In the genomic region with DNA sequence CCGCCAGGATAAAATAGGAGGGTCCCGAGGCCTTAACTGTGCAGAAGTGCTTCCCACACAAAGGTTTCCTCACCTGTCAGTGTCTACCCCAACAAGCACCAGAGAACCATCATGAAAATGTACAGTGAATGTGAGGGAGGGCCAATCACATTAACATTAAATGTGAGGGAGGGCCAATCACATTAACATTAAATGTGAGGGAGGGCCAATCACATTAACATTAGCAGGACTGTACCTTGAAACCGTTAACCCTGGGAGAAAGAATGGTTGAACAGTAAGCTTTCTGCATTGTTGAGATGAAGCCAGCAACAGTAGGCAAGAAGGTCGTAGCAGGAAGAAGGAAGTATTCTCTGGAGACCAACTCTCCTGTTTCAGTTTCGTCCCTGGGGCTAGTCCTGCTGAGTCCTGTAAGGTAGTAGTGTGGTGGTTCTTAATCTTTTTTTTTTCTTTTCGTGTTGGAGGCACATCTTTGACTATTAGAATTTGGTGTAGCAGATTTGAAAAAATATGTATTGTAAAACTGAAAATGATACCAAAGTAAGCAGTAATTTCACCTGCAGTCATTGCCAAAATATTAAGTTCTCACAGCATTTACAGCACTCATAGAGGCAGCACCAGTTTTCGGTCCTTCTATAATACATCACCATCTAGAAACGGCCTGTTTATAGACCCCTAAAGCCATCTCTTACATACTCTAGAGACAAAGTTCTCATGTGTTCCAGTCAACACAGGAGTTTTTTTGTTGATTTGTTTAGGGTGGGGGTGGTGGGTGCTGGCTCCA, we compare ENCODE assay signal across 8 cellular contexts.
DNase-seq lines count a peak whose midpoint lies in the region; ATAC-seq and TF ChIP-seq lines count a peak whose summit lies in the region.

No MANE protein-coding gene starts in this region.

- H3K27ac ChIP-seq in stomach (peak overlapping the region in 2 of 5 donors; percentile 41 to 52), ascending aorta (no peak overlapping the region)

- TF ChIP-seq POLR2A in stomach (IDR thresholded peaks at IDR 0.05), result no peak
- TF ChIP-seq POLR2A in erythroblast (IDR thresholded peaks at IDR 0.05; ENCODE audit: low read length), result no peak

- TF ChIP-seq CTCF in GM10248 (IDR thresholded peaks at IDR 0.05; ENCODE audit: control extremely low read depth, extremely low read depth, low read depth, missing control alignments) (no peak), stomach (IDR thresholded peaks at IDR 0.05) (no peak), ascending aorta (IDR thresholded peaks at IDR 0.05) (no peak)

- no peaks in the 10 kb centered on the region for H3K36me3 Mint-ChIP-seq in activated CD4-positive, alpha-beta memory T cell treated with anti-CD3 and anti-CD28 coated beads, Interleukin-2, amount 10 ng/mL, durations not matched to agents 7 days and 5 days (ENCODE audit: low read depth)

- POLR2A ChIA-PET in GM10248 (lab: Yijun Ruan, JAX), result no interaction called here
- POLR2A ChIA-PET in activated CD4-positive, alpha-beta memory T cell treated with anti-CD3 and anti-CD28 coated beads, Interleukin-2, amount 10 ng/mL, durations not matched to agents 7 days and 5 days (lab: Charles Lee), result no interaction called here

- CTCF ChIA-PET in GM10248 (lab: Yijun Ruan, JAX), result interaction anchor here (1.0 kb wide), 1 partner anchor 71 kb away, joined by 3 read pairs; no protein-coding TSS in a partner anchor
- CTCF ChIA-PET in activated CD4-positive, alpha-beta memory T cell treated with anti-CD3 and anti-CD28 coated beads, Interleukin-2, amount 10 ng/mL, durations not matched to agents 7 days and 5 days (lab: Charles Lee), result interaction anchor here (1.0 kb wide), 1 partner anchor 101 kb away, joined by 3 read pairs; no protein-coding TSS in a partner anchor

- H3K4me3 Mint-ChIP-seq in activated CD4-positive, alpha-beta memory T cell treated with anti-CD3 and anti-CD28 coated beads, Interleukin-2, amount 10 ng/mL, durations not matched to agents 7 days and 5 days, result peak overlapping the region; percentile 48

- H3K4me1 Mint-ChIP-seq in activated CD4-positive, alpha-beta memory T cell treated with anti-CD3 and anti-CD28 coated beads, Interleukin-2, amount 10 ng/mL, durations not matched to agents 7 days and 5 days, result peaks cover 42% of the 10 kb centered on the region

- peak; percentile 82 for DNase-seq in GM10248 (ENCODE audit: extremely low spot score)
- peak; percentile 26 for DNase-seq in activated CD4-positive, alpha-beta memory T cell treated with anti-CD3 and anti-CD28 coated beads, Interleukin-2, amount 10 ng/mL, durations not matched to agents 7 days and 5 days
- peak; percentile 40 for DNase-seq in stomach
- no peak for DNase-seq in ascending aorta (ENCODE audit: low spot score in 2 of 2)
- DNase-seq in erythroblast (lab: John Stamatoyannopoulos, UW), result no peak
- no peak for DNase-seq in kidney glomerular epithelial cell (lab: John Stamatoyannopoulos, UW)

- intact Hi-C loops in stomach (cut with DNase I; ENCODE audit: low total_unique reads) (no loop called here), ascending aorta (cut with DNase I) (no loop called here)

- H3K9me3 Mint-ChIP-seq in activated CD4-positive, alpha-beta memory T cell treated with anti-CD3 and anti-CD28 coated beads, Interleukin-2, amount 10 ng/mL, durations not matched to agents 7 days and 5 days, result no peaks in the 10 kb centered on the region

- H3K9me3 ChIP-seq in stomach, result no peaks in the 10 kb centered on the region
- H3K9me3 ChIP-seq in ascending aorta, result no peaks in the 10 kb centered on the region

- H3K36me3 ChIP-seq in stomach, result no peaks in the 10 kb centered on the region
- no peaks in the 10 kb centered on the region for H3K36me3 ChIP-seq in ascending aorta

- H3K27me3 Mint-ChIP-seq in activated CD4-positive, alpha-beta memory T cell treated with anti-CD3 and anti-CD28 coated beads, Interleukin-2, amount 10 ng/mL, durations not matched to agents 7 days and 5 days, result no peaks in the 10 kb centered on the region

- H3K27ac Mint-ChIP-seq in activated CD4-positive, alpha-beta memory T cell treated with anti-CD3 and anti-CD28 coated beads, Interleukin-2, amount 10 ng/mL, durations not matched to agents 7 days and 5 days, result peak overlapping the region; percentile 70

- H3K4me3 ChIP-seq in stomach (no peak overlapping the region), ascending aorta (no peak overlapping the region)

- H3K4me1 ChIP-seq in stomach (peaks cover 0 to 16% (median 2%) of the 10 kb centered on the region in 4 donors), ascending aorta (no peaks in the 10 kb centered on the region)

- no peak for TF ChIP-seq EP300 in stomach (IDR thresholded peaks at IDR 0.05)

- H3K27me3 ChIP-seq in stomach, result no peaks in the 10 kb centered on the region
- H3K27me3 ChIP-seq in ascending aorta, result no peaks in the 10 kb centered on the region

- 45 to 51% (median 47%) methylated on average over 8 of the region's 8 CpGs for WGBS in stomach, 5 donors

- peak; percentile 100 for ATAC-seq in GM19395 (IDR thresholded peaks at IDR 0.05; ENCODE audit: unreplicated experiment)
- peak; percentile 98 for ATAC-seq in HG03378 (IDR thresholded peaks at IDR 0.05; ENCODE audit: unreplicated experiment)

Comparison
In these comparisons a context has a peak if more than half of its experiments do, and no peak if none do; other contexts are left out.
1. DNase-seq: peak in GM10248 (single experiment), activated CD4-positive, alpha-beta memory T cell treated with anti-CD3 and anti-CD28 coated beads, Interleukin-2, amount 10 ng/mL, durations not matched to agents 7 days and 5 days (single experiment) and stomach (single experiment); none in ascending aorta (0 of 2), erythroblast (0 of 2) and kidney glomerular epithelial cell (single experiment).